In genomic region chr5:178349607-178350353, GRCh38 we compare ENCODE assay signal across 1 cellular context.
TF ChIP-seq lines count a peak whose summit lies in the region.

No MANE protein-coding gene starts in this region.

TF ChIP-seq in GM23338, 12 proteins besides CTCF, POLR2A, EP300 and RAD21:
- TF ChIP-seq REST (IDR thresholded peaks at IDR 0.05; ENCODE audit: unreplicated experiment), result no peak
- no peak for TF ChIP-seq ZNF331 (CRISPR knock-in tag; IDR thresholded peaks at IDR 0.05; ENCODE audit: low read depth)
- no peak for TF ChIP-seq NANOG (IDR thresholded peaks at IDR 0.05; ENCODE audit: borderline replicate concordance)
- no peak for TF ChIP-seq ZNF462 (CRISPR knock-in tag; IDR thresholded peaks at IDR 0.05)
- no peak for TF ChIP-seq ZNF114 (CRISPR knock-in tag; IDR thresholded peaks at IDR 0.05)
TF ChIP-seq in GM23338: peak in this region for 0.
